15 cellular contexts compared by ENCODE assay signal in the genomic region with DNA sequence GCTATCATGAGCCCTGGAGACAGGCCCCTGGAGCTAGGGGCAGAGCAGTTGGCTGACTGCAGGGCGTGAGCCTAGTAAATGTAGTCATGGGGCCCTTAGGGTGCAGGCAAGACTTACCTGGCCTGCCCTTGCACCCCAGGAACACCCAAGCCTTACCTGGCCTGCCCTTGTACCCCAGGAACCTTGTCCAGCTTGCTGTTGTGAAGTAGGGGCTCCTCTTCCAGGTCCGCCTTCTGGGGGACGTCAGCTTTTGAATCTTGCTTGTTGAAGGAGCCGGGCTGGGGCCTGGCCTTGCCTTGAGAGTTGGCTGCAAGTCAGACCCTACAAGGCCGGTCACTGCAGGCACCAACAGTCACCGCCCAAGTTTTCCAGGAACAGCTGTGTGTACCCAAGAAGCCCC. TPM values are rescaled to one million over a fixed set of nuclear protein-coding genes. Genes with fewer than 3 reads are reported as not detected.
"Had no signal": no experiment of that assay in that cellular context is flagged by ENCODE, and none has a peak within 500 bp of the region (broad histone marks: within the 10 kb centered on the region; RNA-seq: fewer than 3 reads in every experiment).

No MANE protein-coding gene starts in this region.

RNA-seq across cellular contexts. Expression of gene POTEF, which starts 12.0 kb away (rescaled TPM):
- total RNA-seq: esophagus mucosa, esophagus squamous epithelium, gastrocnemius medialis, heart right ventricle, kidney, left colon, left lung, left ventricle myocardium superior, lower leg skin, lower lobe of right lung, mononuclear cell, mucosa of gallbladder had no signal
- polyA plus RNA-seq: heart right ventricle had no signal

RNA-seq across cellular contexts. Expression of gene TUBA3E, which starts 57.2 kb away (rescaled TPM):
- total RNA-seq: dermis blood vessel endothelial cell, esophagus mucosa, esophagus squamous epithelium, gastrocnemius medialis, glomerular endothelial cell, kidney, left colon, left lung, lower leg skin, lower lobe of right lung, lung microvascular endothelial cell, mononuclear cell, mucosa of gallbladder had no signal
